Comparison of ENCODE assay signal across 9 cellular contexts in the genomic region with DNA sequence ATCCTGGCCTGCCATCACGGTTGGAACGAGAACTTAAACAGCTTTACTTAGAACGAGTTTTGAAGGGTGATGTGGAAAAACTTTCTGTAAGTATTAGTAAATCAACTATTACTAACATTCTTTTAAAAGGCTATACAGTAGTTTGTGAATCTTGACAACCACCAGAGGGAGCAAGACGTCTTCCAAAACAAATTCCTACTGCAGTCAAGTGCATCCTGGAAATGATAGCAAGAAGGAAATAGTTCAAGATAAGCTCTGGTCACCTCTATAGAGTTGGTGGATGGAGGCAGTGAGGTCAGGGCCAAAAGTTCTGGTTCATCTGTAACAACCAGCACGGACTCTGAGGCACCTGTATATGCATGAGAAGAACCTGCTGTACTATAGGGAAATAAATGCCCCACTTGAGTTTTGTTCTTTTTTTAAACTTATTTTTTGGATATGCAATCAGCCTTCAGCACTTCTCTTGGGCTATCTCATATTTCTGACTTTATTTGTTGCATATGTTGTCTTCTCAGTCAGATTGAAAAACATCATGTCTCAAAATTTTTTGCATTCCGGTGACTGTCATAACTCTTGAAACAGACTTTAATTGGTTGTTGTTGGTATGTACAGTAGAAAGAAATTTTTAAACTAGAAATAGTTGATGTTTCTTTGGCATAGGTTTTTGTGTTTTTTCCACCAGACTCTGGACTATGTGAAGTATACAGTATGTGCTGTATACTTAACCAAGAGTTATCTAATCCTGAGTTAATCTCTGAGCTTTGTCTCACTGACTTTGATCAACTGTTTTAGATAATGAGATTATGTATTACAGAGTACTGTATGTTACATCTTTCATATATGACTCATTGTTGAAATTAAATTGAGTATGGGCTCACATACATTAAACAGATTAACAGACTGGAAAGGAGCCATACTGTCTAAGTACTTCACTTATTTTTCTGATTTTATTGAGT. TPM values are rescaled to one million over a fixed set of nuclear protein-coding genes. Genes with fewer than 3 reads are reported as not detected.
DNase-seq lines count a peak whose midpoint lies in the region; ATAC-seq, FAIRE-seq and TF ChIP-seq lines count a peak whose summit lies in the region.
"Had no signal": no experiment of that assay in that cellular context is flagged by ENCODE, and none has a peak within 500 bp of the region (broad histone marks: within the 10 kb centered on the region; RNA-seq: fewer than 3 reads in every experiment).

No MANE protein-coding gene starts in this region.

- H3K79me2 ChIP-seq in GM23338 (replicated peaks; ENCODE audit: insufficient read depth): no peaks in the 10 kb centered on the region
- peaks cover 11% of the 10 kb centered on the region; the same call in 1 of the 3 replicates for H3K79me2 ChIP-seq in K562 (ENCODE audit: control insufficient read depth, insufficient read depth, low read length)

- TF ChIP-seq CTCF in GM23338 (conservative IDR thresholded peaks at IDR 0.05; ENCODE audit: low read depth in 2 of 2): peak; percentile 75 to 94
- TF ChIP-seq CTCF in K562 (IDR thresholded peaks at IDR 0.05 in 2 of 3, conservative IDR thresholded peaks at IDR 0.05 in 1 of 3; ENCODE audit: insufficient read depth in 2 of 3, low read depth in 1 of 3, low read length in 3 of 3): peak; percentile 48 to 81 (median 70); a peak in 5 of 6 replicates
- TF ChIP-seq CTCF in gastrocnemius medialis (IDR thresholded peaks at IDR 0.05 in 4 of 5, conservative IDR thresholded peaks at IDR 0.05 in 1 of 5): peak; percentile 55 to 68 (median 65)

- H3K4me1 Mint-ChIP-seq in GM23338: peaks cover 14% of the 10 kb centered on the region

- intact Hi-C loops in K562 (cut with micrococcal nuclease): loop anchor here (1.0 to 5.0 kb wide), 4 partner anchors 117 to 308 kb away; no protein-coding TSS in a partner anchor
- intact Hi-C loops in gastrocnemius medialis (cut with DNase I; ENCODE audit: low total_unique reads): loop anchor here (1.0 to 2.0 kb wide), 3 partner anchors 165 to 308 kb away; no protein-coding TSS in a partner anchor

- BruUV-seq in K562 (replicated peaks; lab: Mats Ljungman, UMichigan): no TSS peak

- no peak overlapping the region for H3K4me3 Mint-ChIP-seq in GM23338

- no peak overlapping the region for H3K9ac ChIP-seq in K562 (ENCODE audit: insufficient read depth in 1 of 2, low read depth in 2 of 2, low read length in 2 of 2)

- H3K4me1 ChIP-seq in GM23338 (ENCODE audit: insufficient read depth) (peaks cover 14% of the 10 kb centered on the region), K562 (replicated peaks in 1 of 2; ENCODE audit: control insufficient read depth in 2 of 2, insufficient read depth in 2 of 2, low read length in 2 of 2) (no peaks in the 10 kb centered on the region; a peak in 1 of 5 replicates), gastrocnemius medialis (peaks cover 2 to 14% of the 10 kb centered on the region in 2 donors)

- H3K27me3 ChIP-seq in GM23338 (ENCODE audit: insufficient read depth) (peaks cover 6% of the 10 kb centered on the region; the same call in 1 of the 2 replicates), K562 (ENCODE audit: control insufficient read depth in 2 of 2, insufficient read depth in 2 of 2, low read length in 2 of 2) (no peaks in the 10 kb centered on the region), gastrocnemius medialis (no peaks in the 10 kb centered on the region)

- peak; percentile 67 for ATAC-seq in GM23338
- ATAC-seq in K562: peak; percentile 89
- peak; percentile 56 to 75 for ATAC-seq in gastrocnemius medialis
- no peak for ATAC-seq in HG02623 (IDR thresholded peaks at IDR 0.05; ENCODE audit: unreplicated experiment)
- ATAC-seq in GM19328 (IDR thresholded peaks at IDR 0.05; ENCODE audit: unreplicated experiment): no peak

- H3K9me2 ChIP-seq in GM23338 (ENCODE audit: insufficient read depth): no peaks in the 10 kb centered on the region

- peak; percentile 88 to 94 for TF ChIP-seq RAD21 in K562 (CRISPR knock-in tag; conservative IDR thresholded peaks at IDR 0.05 in 1 of 2, IDR thresholded peaks at IDR 0.05 in 1 of 2)

- peaks cover 34% of the 10 kb centered on the region for H4K20me1 ChIP-seq in GM23338 (replicated peaks; ENCODE audit: insufficient read depth)
- no peaks in the 10 kb centered on the region; the same call in 1 of the 2 replicates for H4K20me1 ChIP-seq in K562 (replicated peaks; ENCODE audit: control insufficient read depth, insufficient read depth, low read length)

- H3K4me3 ChIP-seq in GM23338: no peak overlapping the region
- H3K4me3 ChIP-seq in K562: no peak overlapping the region
- no peak overlapping the region for H3K4me3 ChIP-seq in gastrocnemius medialis

- H3F3A ChIP-seq in GM23338 (replicated peaks; ENCODE audit: low read depth): no peaks in the 10 kb centered on the region

- in situ Hi-C loops in K562 (cut with MboI) (no loop called here), gastrocnemius medialis (cut with MboI; ENCODE audit: low sequenced_read_pairs in 4 of 4) (loop anchor here (5.0 to 25.0 kb wide), 4 partner anchors 172 to 289 kb away; partner anchors contain the start of gene SPRED2 (in 2 of the 4))

- 26% methylated on average over 6 of the region's 6 CpGs for WGBS in K562 (ENCODE audit: insufficient coverage, low coverage, missing lambda C conversion rate)

- CTCF ChIA-PET in K562 (lab: Yijun Ruan, JAX; ENCODE audit: low intra/inter-chr PET ratio): interaction anchor here (0.9 to 2.3 kb wide), 4 partner anchors 86 to 308 kb away, joined by 3 to 15 read pairs (median 8); no protein-coding TSS in a partner anchor

- H3K27ac Mint-ChIP-seq in GM23338: no peak overlapping the region

- no peak for TF ChIP-seq EP300 in K562 (IDR thresholded peaks at IDR 0.05; ENCODE audit: low read length)

- H3K9me3 Mint-ChIP-seq in GM23338: no peaks in the 10 kb centered on the region
- H3K9me3 Mint-ChIP-seq: IgD-negative memory B cell had no signal

- no peak overlapping the region for H2AFZ ChIP-seq in GM23338
- H2AFZ ChIP-seq in K562 (ENCODE audit: low read depth, low read length): no peak overlapping the region

- H3K4me2 ChIP-seq in GM23338 (no peak overlapping the region), K562 (ENCODE audit: insufficient read depth, low read length) (no peak overlapping the region)

- H3K36me3 Mint-ChIP-seq in GM23338 (ENCODE audit: low read depth): peaks cover 27% of the 10 kb centered on the region

- POLR2A ChIA-PET in K562 (lab: Yijun Ruan, JAX): interaction anchor here (0.6 kb wide), 1 partner anchor 171 kb away, joined by 3 read pairs; no protein-coding TSS in a partner anchor

- H3K36me3 ChIP-seq in GM23338 (ENCODE audit: insufficient read depth) (peaks cover 12% of the 10 kb centered on the region; the same call in 1 of the 2 replicates), K562 (ENCODE audit: control insufficient read depth, insufficient read depth, low read length) (peaks cover 87% of the 10 kb centered on the region), gastrocnemius medialis (peaks cover 0 to 39% of the 10 kb centered on the region in 2 donors)

- peak; percentile 50 for DNase-seq in CD1c-positive myeloid dendritic cell (ENCODE audit: extremely low spot score)
- peak; percentile 83 for DNase-seq in GM23338 (ENCODE audit: low spot score)
- peak; percentile 43 for DNase-seq in NCI-H345 treated with DMSO at 0.1 percent for 48 hours (lab: John Stamatoyannopoulos, UW; ENCODE audit: unreplicated experiment)
- peak; percentile 25 to 83 (median 32) for DNase-seq in K562 (ENCODE audit: extremely low read depth in 1 of 4, low spot score in 3 of 4)
- peak; percentile 33 for DNase-seq in iPS DF 19.7 (ENCODE audit: low read depth, low spot score)
- DNase-seq in gastrocnemius medialis: no peak

- H3K9me1 ChIP-seq in K562 (ENCODE audit: control insufficient read depth, insufficient read depth, low read length): no peaks in the 10 kb centered on the region

- H3K27me3 Mint-ChIP-seq in GM23338 (ENCODE audit: insufficient read depth, low read depth, poor library complexity): peaks cover 4% of the 10 kb centered on the region
- H3K27me3 Mint-ChIP-seq: IgD-negative memory B cell had no signal

- no peak overlapping the region for H3K27ac ChIP-seq in GM23338 (ENCODE audit: low read depth)
- H3K27ac ChIP-seq in K562 (ENCODE audit: extremely low read depth, low read depth, low read length): no peak overlapping the region
- no peak overlapping the region for H3K27ac ChIP-seq in gastrocnemius medialis

- peak; percentile 81 for FAIRE-seq in K562 (lab: Jason Lieb, UNC)

- TF ChIP-seq POLR2A in K562 (conservative IDR thresholded peaks at IDR 0.05) (no peak), gastrocnemius medialis (IDR thresholded peaks at IDR 0.05) (no peak)

- H3K9me3 ChIP-seq in K562 (replicated peaks; ENCODE audit: control insufficient read depth, insufficient read depth, low read depth, low read length) (no peaks in the 10 kb centered on the region), gastrocnemius medialis (no peaks in the 10 kb centered on the region)

TF ChIP-seq in GM23338, 12 proteins besides CTCF, POLR2A, EP300 and RAD21 (continues in another document):
- no peak for TF ChIP-seq EZH2phosphoT487 (IDR thresholded peaks at IDR 0.05; ENCODE audit: unreplicated experiment)

RNA-seq across cellular contexts. Expression of gene ACTR2, which starts 37.7 kb away (rescaled TPM):
- total RNA-seq in GM23338 (2014; rRNA removed; shearing (Covaris generic)): 87.6 and 95.8 TPM in 2 replicates
- polyA plus RNA-seq in GM23338 (2016; fragmentation: Nextera tagmentation; extraction: Ambion mirVana): 69.8 and 73.6 TPM in 2 replicates
- total RNA-seq in K562 (2011; cell fraction: chromatin; rRNA removed; ENCODE audit: low replicate concordance): 19.1 and 38.4 TPM in 2 replicates
- total RNA-seq in K562 (2011; cell fraction: nucleolus; rRNA removed): 12.6 and 16.7 TPM in 2 replicates
- 26.9 and 40.4 TPM in 2 replicates for total RNA-seq in K562 (2011; cell fraction: nucleoplasm; rRNA removed)
- total RNA-seq in K562 (2014; rRNA removed): 56.3 and 65.8 TPM in 2 replicates
- 98.5 and 124 TPM in 2 replicates for total RNA-seq in K562 (2014; rRNA removed; fragmentation: Illumina TruSeq; extraction: Trizol)
- total RNA-seq in K562 (2015; rRNA removed; fragmentation: Illumina TruSeq; extraction: Trizol): 96.3 and 108 TPM in 2 replicates
- 215 and 239 TPM in 2 replicates for total RNA-seq in K562 (2021)
- 127 and 179 TPM in 2 replicates for polyA plus RNA-seq in K562 (2011; rRNA removed)
- 27.6 and 80.2 TPM in 2 replicates for polyA plus RNA-seq in K562 (2011; cell fraction: cytosol; rRNA removed)
- 12.3 and 25.4 TPM in 2 replicates for polyA plus RNA-seq in K562 (2011; cell fraction: nucleus; rRNA removed)
- polyA plus RNA-seq in K562 (2012): 219 and 224 TPM in 2 replicates
- polyA plus RNA-seq in K562 (2014; fragmentation: Illumina TruSeq; extraction: Trizol): 183 and 192 TPM in 2 replicates
- 10 to 100 TPM; 47.3 to 57.3 TPM for polyA plus RNA-seq in K562 (2014; fragmentation: Nextera tagmentation; extraction: Ambion mirVana)
- 118 and 122 TPM in 2 replicates for polyA plus RNA-seq in K562 (2014; rRNA removed)
- polyA minus RNA-seq in K562 (2011; rRNA and poly(A)+ RNA removed): 156 and 194 TPM in 2 replicates
- 86.4 and 105 TPM in 2 replicates for polyA minus RNA-seq in K562 (2011; cell fraction: cytosol; rRNA and poly(A)+ RNA removed)
- polyA minus RNA-seq in K562 (2011; cell fraction: nucleus; rRNA and poly(A)+ RNA removed): 7.8 and 20.1 TPM in 2 replicates
- total RNA-seq in gastrocnemius medialis: 10 to 100 TPM; 34.4 to 43.9 (median 35.8) TPM

Comparison
In these comparisons a context has a peak if more than half of its experiments do, and no peak if none do; other contexts are left out.
1. DNase-seq: peak in CD1c-positive myeloid dendritic cell (single experiment), GM23338 (single experiment), NCI-H345 treated with DMSO at 0.1 percent for 48 hours (single experiment), K562 (4 of 4) and iPS DF 19.7 (single experiment); none in gastrocnemius medialis (0 of 2).
2. ATAC-seq: peak in GM23338 (single experiment), K562 (single experiment) and gastrocnemius medialis (2 of 2); none in HG02623 (single experiment) and GM19328 (single experiment).
3. Peak in every context shown above with its lines, with median percentiles within 50 percentile points of each other: CTCF ChIP-seq.